23 cellular contexts compared by ENCODE assay signal in the genomic region with DNA sequence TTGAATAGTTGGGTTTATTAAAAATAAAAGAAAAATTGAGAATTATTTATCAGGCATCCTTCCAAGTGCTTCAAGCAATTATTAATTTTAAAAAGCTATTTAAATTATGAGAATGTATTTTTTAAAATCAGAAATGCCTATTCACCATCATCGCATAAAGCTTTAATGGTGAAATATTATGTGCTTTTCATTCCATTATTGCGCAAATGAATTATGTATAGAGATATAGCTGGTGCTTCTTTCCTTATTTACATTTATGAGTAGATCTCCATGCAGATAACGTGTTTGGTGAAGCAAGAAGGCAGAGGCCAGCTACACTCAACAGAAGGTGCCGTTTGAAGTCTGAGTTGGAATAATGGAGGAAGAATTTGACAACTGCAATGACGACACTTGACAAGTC.
DNase-seq lines count a peak whose midpoint lies in the region; ATAC-seq, FAIRE-seq and TF ChIP-seq lines count a peak whose summit lies in the region.
"Had no signal": no experiment of that assay in that cellular context is flagged by ENCODE, and none has a peak within 500 bp of the region (broad histone marks: within the 10 kb centered on the region; RNA-seq: fewer than 3 reads in every experiment).

No MANE protein-coding gene starts in this region.

- H2AFZ ChIP-seq in HepG2 (ENCODE audit: low read length) = no peak overlapping the region

- TF ChIP-seq RAD21 in HepG2 (CRISPR knock-in tag; IDR thresholded peaks at IDR 0.05) = no peak

- DNase-seq in HepG2 (ENCODE audit: low spot score) (no peak), right lobe of liver (no peak), LNCaP clone FGC (ENCODE audit: low read depth) (peak; percentile 7), left colon (no peak), tibial artery (no peak)
- DNase-seq: ACHN; BE2C; C1 segment of cervical spinal cord; CD4-positive, alpha-beta memory T cell; CD4-positive, CD25-positive, alpha-beta regulatory T cell; CD8-positive, alpha-beta memory T cell; COR-L47; DMS 273 treated with DMSO at 0.1 percent for 48 hours; DMS153; DMS53; DMS79; DND-41; EL; GF-D8 had no signal

- H3K27me3 ChIP-seq in HepG2 (ENCODE audit: control insufficient read depth in 1 of 2, insufficient read depth in 2 of 2, low read length in 2 of 2) (no peaks in the 10 kb centered on the region), right lobe of liver (no peaks in the 10 kb centered on the region), tibial artery (no peaks in the 10 kb centered on the region)
- H3K27me3 ChIP-seq: BE2C, BLaER1 had no signal

- H3K27ac ChIP-seq in HepG2 (ENCODE audit: extremely low read length, insufficient read depth, low read length) = no peak overlapping the region
- no peak overlapping the region for H3K27ac ChIP-seq in right lobe of liver
- H3K27ac ChIP-seq in tibial artery = no peak overlapping the region
- H3K27ac ChIP-seq: 22Rv1, BLaER1 had no signal

- H4K20me1 ChIP-seq in HepG2 (ENCODE audit: insufficient read depth, low read length) = no peaks in the 10 kb centered on the region
- H4K20me1 ChIP-seq: BLaER1 had no signal

- H3K4me3 ChIP-seq in HepG2 (replicated peaks in 1 of 3; ENCODE audit: insufficient read depth in 1 of 3, low read depth in 2 of 3, low read length in 3 of 3) (no peak overlapping the region), right lobe of liver (no peak overlapping the region), LNCaP clone FGC (ENCODE audit: low read depth, low read length) (no peak overlapping the region), tibial artery (no peak overlapping the region)
- H3K4me3 ChIP-seq: BLaER1 had no signal

- H3K4me1 ChIP-seq in HepG2 (ENCODE audit: insufficient read depth, low read length) = no peaks in the 10 kb centered on the region
- H3K4me1 ChIP-seq in right lobe of liver = no peaks in the 10 kb centered on the region
- H3K4me1 ChIP-seq in tibial artery = no peaks in the 10 kb centered on the region
- H3K4me1 ChIP-seq: BE2C, BLaER1 had no signal

- no peak for ATAC-seq in HepG2
- no peak for ATAC-seq in right lobe of liver
- no peak for ATAC-seq in left colon

- TF ChIP-seq CTCF in HepG2 (CRISPR knock-in tag; IDR thresholded peaks at IDR 0.05) = no peak
- TF ChIP-seq CTCF in right lobe of liver (IDR thresholded peaks at IDR 0.05) = no peak
- no peak for TF ChIP-seq CTCF in LNCaP clone FGC (IDR thresholded peaks at IDR 0.05; ENCODE audit: control insufficient read depth, extremely low read depth, insufficient read depth)
- no peak for TF ChIP-seq CTCF in tibial artery (IDR thresholded peaks at IDR 0.05)

- H3K9me3 ChIP-seq in HepG2 (ENCODE audit: low read length) (peaks cover 6% of the 10 kb centered on the region), right lobe of liver (no peaks in the 10 kb centered on the region), tibial artery (peaks cover 0 to 4% (median 0%) of the 10 kb centered on the region in 3 donors)
- H3K9me3 ChIP-seq: BE2C had no signal

- intact Hi-C loops in HepG2 (cut with micrococcal nuclease; ENCODE audit: unreplicated experiment) = no loop called here
- intact Hi-C loops in right lobe of liver (cut with DNase I) = no loop called here
- intact Hi-C loops in left colon (cut with DNase I, micrococcal nuclease) = no loop called here
- intact Hi-C loops in tibial artery (cut with DNase I; ENCODE audit: low total_unique reads) = no loop called here

- WGBS in HepG2 (ENCODE audit: low lambda C conversion rate) = 56% methylated on average over 5 of the region's 5 CpGs
- 54% methylated on average over 5 of the region's 5 CpGs for WGBS in right lobe of liver (ENCODE audit: insufficient coverage, low coverage, low lambda C conversion rate, missing lambda C conversion rate)

- TF ChIP-seq POLR2A in HepG2 (IDR thresholded peaks at IDR 0.05; ENCODE audit: insufficient read depth in 1 of 2, low read depth in 2 of 2, low read length in 2 of 2) (no peak), right lobe of liver (IDR thresholded peaks at IDR 0.05) (no peak)

- no peak overlapping the region for H3K9ac ChIP-seq in HepG2 (ENCODE audit: insufficient read depth, low read depth, low read length)
- H3K9ac ChIP-seq: BLaER1 had no signal

- POLR2A ChIA-PET in HepG2 (lab: Yijun Ruan, JAX) = no interaction called here

- TF ChIP-seq EP300 in HepG2 (IDR thresholded peaks at IDR 0.05; ENCODE audit: low read depth in 2 of 2, low read length in 2 of 2) (no peak), HepG2 (CRISPR knock-in tag; IDR thresholded peaks at IDR 0.05; ENCODE audit: borderline replicate concordance) (no peak)

- CTCF ChIA-PET in HepG2 (lab: Yijun Ruan, JAX; ENCODE audit: low intra/inter-chr PET ratio, low total read pairs) = no interaction called here

- BruUV-seq in HepG2 (replicated peaks; lab: Mats Ljungman, UMichigan) = no TSS peak

- no peak overlapping the region for H3K4me2 ChIP-seq in HepG2 (ENCODE audit: low read depth, low read length)
- H3K4me2 ChIP-seq: BLaER1 had no signal

- H3K36me3 ChIP-seq in HepG2 (replicated peaks in 1 of 2; ENCODE audit: control insufficient read depth in 1 of 2, insufficient read depth in 2 of 2, low read length in 2 of 2) = no peaks in the 10 kb centered on the region
- no peaks in the 10 kb centered on the region for H3K36me3 ChIP-seq in right lobe of liver
- H3K36me3 ChIP-seq in tibial artery = no peaks in the 10 kb centered on the region
- H3K36me3 ChIP-seq: BE2C, BLaER1 had no signal

- FAIRE-seq in HepG2 (lab: Jason Lieb, UNC) = no peak
- FAIRE-seq: GM12891, GM19239 had no signal

- H3K79me2 ChIP-seq in HepG2 (ENCODE audit: insufficient read depth, low read length) = no peaks in the 10 kb centered on the region

- in situ Hi-C loops in HepG2 (cut with HindIII; ENCODE audit: extremely low pct_ligation_motif_present, low pct_unique_long_range_greater_than_20kb) = no loop called here

TF ChIP-seq in HepG2, 621 proteins besides CTCF, POLR2A, EP300 and RAD21:
- peak; percentile 8; the same call in 1 of the 2 replicates for TF ChIP-seq CEBPB (IDR thresholded peaks at IDR 0.05; ENCODE audit: borderline replicate concordance, low read depth, low read length)
- no peak for TF ChIP-seq RNF2 (conservative IDR thresholded peaks at IDR 0.05; ENCODE audit: low read depth)
